In genomic region chr5:149585910-149586309, GRCh38 we compare ENCODE assay signal across 21 cellular contexts.
"Had no signal": no experiment of that assay in that cellular context is flagged by ENCODE, and none has a peak within 500 bp of the region (broad histone marks: within the 10 kb centered on the region; RNA-seq: fewer than 3 reads in every experiment).

No MANE protein-coding gene starts in this region.

- H3K27me3 ChIP-seq: colonic mucosa, right lobe of liver had no signal

- H3K4me3 Mint-ChIP-seq: activated CD4-positive, alpha-beta T cell treated with anti-CD3 and anti-CD28 coated beads, Interleukin-2, amount 10 ng/mL, durations not matched to agents 24 days and 14 days; activated CD8-positive, alpha-beta memory T cell treated with anti-CD3 and anti-CD28 coated beads, Interleukin-2, amount 10 ng/mL, durations not matched to agents 7 days and 5 days; activated CD8-positive, alpha-beta T cell treated with anti-CD3 and anti-CD28 coated beads for 36 hours; activated naive CD4-positive, alpha-beta T cell treated with anti-CD3 and anti-CD28 coated beads, Interleukin-2, amount 50 U/mL, for 24 hours; activated T-helper 1 cell treated with anti-CD3 and anti-CD28 coated beads, Interleukin-12 subunit alpha, Interleukin-12 subunit beta, Interleukin-2, Interleukin-4 antibody, amounts not matched to agents 30 ng/mL and 10 ng/mL and 1 ng/mL, durations not matched to agents 14 hours and 24 hours and 36 hours; brain; central memory CD8-positive, alpha-beta T cell; endodermal cell; naive B cell; stimulated activated naive B cell treated with anti-CD40 and anti-IgM and Interleukin-4, amounts not matched to agents 10 μg/mL and 1 μg/mL and 100 μg/mL, for 72 hours had no signal

- H3K9me3 Mint-ChIP-seq: activated CD4-positive, alpha-beta T cell treated with anti-CD3 and anti-CD28 coated beads, Interleukin-2, amount 10 ng/mL, durations not matched to agents 24 days and 14 days; activated CD8-positive, alpha-beta T cell treated with anti-CD3 and anti-CD28 coated beads for 36 hours; activated naive CD4-positive, alpha-beta T cell treated with anti-CD3 and anti-CD28 coated beads, Interleukin-2, amount 50 U/mL, for 24 hours; activated T-helper 1 cell treated with anti-CD3 and anti-CD28 coated beads, Interleukin-12 subunit alpha, Interleukin-12 subunit beta, Interleukin-2, Interleukin-4 antibody, amounts not matched to agents 30 ng/mL and 10 ng/mL and 1 ng/mL, durations not matched to agents 14 hours and 24 hours and 36 hours; central memory CD8-positive, alpha-beta T cell; endodermal cell; naive B cell; stimulated activated naive B cell treated with anti-CD40 and anti-IgM and Interleukin-4, amounts not matched to agents 10 μg/mL and 1 μg/mL and 100 μg/mL, for 72 hours had no signal

- H3K36me3 Mint-ChIP-seq: activated CD8-positive, alpha-beta memory T cell treated with anti-CD3 and anti-CD28 coated beads, Interleukin-2, amount 10 ng/mL, durations not matched to agents 7 days and 5 days; activated naive CD4-positive, alpha-beta T cell treated with anti-CD3 and anti-CD28 coated beads, Interleukin-2, amount 50 U/mL, for 24 hours; brain; naive B cell; stimulated activated naive B cell treated with anti-CD40 and anti-IgM and Interleukin-4, amounts not matched to agents 10 μg/mL and 1 μg/mL and 100 μg/mL, for 72 hours had no signal

- H3K27ac ChIP-seq: colonic mucosa, right lobe of liver had no signal

- FAIRE-seq: keratinocyte had no signal

- H3K4me3 ChIP-seq: colonic mucosa, right lobe of liver had no signal

- DNase-seq: activated CD4-positive, alpha-beta T cell treated with anti-CD3 and anti-CD28 coated beads, Interleukin-2, amount 10 ng/mL, durations not matched to agents 24 days and 14 days; activated CD8-positive, alpha-beta memory T cell treated with anti-CD3 and anti-CD28 coated beads, Interleukin-2, amount 10 ng/mL, durations not matched to agents 7 days and 5 days; activated CD8-positive, alpha-beta T cell treated with anti-CD3 and anti-CD28 coated beads for 36 hours; activated gamma-delta T cell; aorta; colonic mucosa; endodermal cell; foreskin fibroblast; left colon; naive B cell; nucleus accumbens; right lobe of liver; stimulated activated CD4-positive, alpha-beta T cell treated with anti-CD3 and anti-CD28 coated beads, Interleukin-2, amount 100 ng/mL, for 48 hours; stimulated activated CD8-positive, alpha-beta memory T cell treated with anti-CD3 and anti-CD28 coated beads, Interleukin-4, amount 100 ng/mL, for 48 hours; stimulated activated naive B cell treated with anti-CD40 and anti-IgM and Interleukin-4, amounts not matched to agents 10 μg/mL and 1 μg/mL and 100 μg/mL, for 72 hours had no signal

- H3K36me3 ChIP-seq: colonic mucosa, right lobe of liver had no signal

- H3K4me1 Mint-ChIP-seq: central memory CD8-positive, alpha-beta T cell had no signal

- H3K27ac Mint-ChIP-seq: activated CD4-positive, alpha-beta T cell treated with anti-CD3 and anti-CD28 coated beads, Interleukin-2, amount 10 ng/mL, durations not matched to agents 24 days and 14 days; activated CD8-positive, alpha-beta memory T cell treated with anti-CD3 and anti-CD28 coated beads, Interleukin-2, amount 10 ng/mL, durations not matched to agents 7 days and 5 days; activated CD8-positive, alpha-beta T cell treated with anti-CD3 and anti-CD28 coated beads for 36 hours; activated naive CD4-positive, alpha-beta T cell treated with anti-CD3 and anti-CD28 coated beads, Interleukin-2, amount 50 U/mL, for 24 hours; activated T-helper 1 cell treated with anti-CD3 and anti-CD28 coated beads, Interleukin-12 subunit alpha, Interleukin-12 subunit beta, Interleukin-2, Interleukin-4 antibody, amounts not matched to agents 30 ng/mL and 10 ng/mL and 1 ng/mL, durations not matched to agents 14 hours and 24 hours and 36 hours; endodermal cell; stimulated activated naive B cell treated with anti-CD40 and anti-IgM and Interleukin-4, amounts not matched to agents 10 μg/mL and 1 μg/mL and 100 μg/mL, for 72 hours had no signal

- H3K4me1 ChIP-seq: colonic mucosa had no signal

- H3K27me3 Mint-ChIP-seq: activated CD4-positive, alpha-beta T cell treated with anti-CD3 and anti-CD28 coated beads, Interleukin-2, amount 10 ng/mL, durations not matched to agents 24 days and 14 days; activated naive CD4-positive, alpha-beta T cell treated with anti-CD3 and anti-CD28 coated beads, Interleukin-2, amount 50 U/mL, for 24 hours had no signal

- ATAC-seq: activated CD8-positive, alpha-beta memory T cell treated with anti-CD3 and anti-CD28 coated beads, Interleukin-2, amount 10 ng/mL, durations not matched to agents 7 days and 5 days; stimulated activated naive B cell treated with anti-CD40 and anti-IgM and Interleukin-4, amounts not matched to agents 10 μg/mL and 1 μg/mL and 100 μg/mL, for 72 hours had no signal

- H3K9me3 ChIP-seq: colonic mucosa, right lobe of liver had no signal

- H3K9ac ChIP-seq: parathyroid adenoma had no signal
